In the genomic region with DNA sequence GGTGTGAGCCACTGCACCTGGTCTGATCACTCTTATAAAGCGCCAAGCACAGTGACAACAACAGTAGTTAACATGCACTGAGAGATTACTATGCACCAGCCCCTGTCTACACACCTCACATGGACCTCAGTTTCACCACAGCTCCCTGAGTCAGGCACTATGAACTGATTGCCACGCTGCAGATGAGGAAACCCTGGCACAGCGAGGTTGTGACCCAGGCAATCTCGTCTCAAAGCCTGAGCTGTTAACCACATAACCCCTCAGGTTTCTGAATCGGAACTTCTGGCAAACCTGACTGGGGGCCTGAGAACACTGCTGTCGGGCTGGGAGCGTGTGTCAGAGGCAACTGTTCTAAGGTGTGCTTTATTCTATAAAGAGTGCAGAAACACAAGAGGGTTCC, we compare ENCODE assay signal across 7 cellular contexts. TPM values are rescaled to one million over a fixed set of nuclear protein-coding genes. Genes with fewer than 3 reads are reported as not detected.
DNase-seq lines count a peak whose midpoint lies in the region; ATAC-seq and TF ChIP-seq lines count a peak whose summit lies in the region.

No MANE protein-coding gene starts in this region.

- TF ChIP-seq CTCF in gastroesophageal sphincter (IDR thresholded peaks at IDR 0.05), result no peak

- no peaks in the 10 kb centered on the region for H3K9me3 ChIP-seq in SK-N-MC (ENCODE audit: low read depth, low read length)
- no peaks in the 10 kb centered on the region for H3K9me3 ChIP-seq in gastroesophageal sphincter

- no peak for TF ChIP-seq POLR2A in gastroesophageal sphincter (IDR thresholded peaks at IDR 0.05)

- H3K27me3 ChIP-seq in gastroesophageal sphincter, result no peaks in the 10 kb centered on the region

- H3K9ac ChIP-seq in SK-N-MC (ENCODE audit: insufficient read length), result no peak overlapping the region

- DNase-seq in SK-N-MC (ENCODE audit: low read depth, low spot score) (no peak), occipital lobe (lab: John Stamatoyannopoulos, UW) (no peak), NCI-H446 (lab: John Stamatoyannopoulos, UW) (no peak), NCI-H187 (lab: John Stamatoyannopoulos, UW) (no peak)
- DNase-seq in activated T-helper 1 cell treated with anti-CD3 and anti-CD28 coated beads, Interleukin-12 subunit alpha, Interleukin-12 subunit beta, Interleukin-2, Interleukin-4 antibody, amounts not matched to agents 30 ng/mL and 10 ng/mL and 1 ng/mL, durations not matched to agents 14 hours and 24 hours and 36 hours (ENCODE audit: low spot score), result peak; percentile 19
- peak; percentile 8 to 12 for DNase-seq in stimulated activated CD8-positive, alpha-beta memory T cell treated with anti-CD3 and anti-CD28 coated beads, Interleukin-7, amount 100 ng/mL, for 1 hour (ENCODE audit: low read depth in 2 of 2)

- no peak overlapping the region for H3K4me3 Mint-ChIP-seq in activated T-helper 1 cell treated with anti-CD3 and anti-CD28 coated beads, Interleukin-12 subunit alpha, Interleukin-12 subunit beta, Interleukin-2, Interleukin-4 antibody, amounts not matched to agents 30 ng/mL and 10 ng/mL and 1 ng/mL, durations not matched to agents 14 hours and 24 hours and 36 hours

- peaks cover 3% of the 10 kb centered on the region for H3K27me3 Mint-ChIP-seq in activated T-helper 1 cell treated with anti-CD3 and anti-CD28 coated beads, Interleukin-12 subunit alpha, Interleukin-12 subunit beta, Interleukin-2, Interleukin-4 antibody, amounts not matched to agents 30 ng/mL and 10 ng/mL and 1 ng/mL, durations not matched to agents 14 hours and 24 hours and 36 hours (ENCODE audit: insufficient read depth)

- H3K36me3 ChIP-seq in SK-N-MC (ENCODE audit: insufficient read depth, low read length) (peaks cover 4% of the 10 kb centered on the region; the same call in 1 of the 2 replicates), gastroesophageal sphincter (peaks cover 0 to 13% of the 10 kb centered on the region in 2 donors)

- H3K27ac Mint-ChIP-seq in activated T-helper 1 cell treated with anti-CD3 and anti-CD28 coated beads, Interleukin-12 subunit alpha, Interleukin-12 subunit beta, Interleukin-2, Interleukin-4 antibody, amounts not matched to agents 30 ng/mL and 10 ng/mL and 1 ng/mL, durations not matched to agents 14 hours and 24 hours and 36 hours, result no peak overlapping the region

- 0 to 100% methylated on average over 1 of the region's 7 CpGs for whole genome bisulfite sequencing in gastroesophageal sphincter (ENCODE audit: low coverage in 1 of 2), 2 donors

- TF ChIP-seq EP300 in gastroesophageal sphincter (IDR thresholded peaks at IDR 0.05), result no peak

- intact Hi-C loops in activated T-helper 1 cell treated with anti-CD3 and anti-CD28 coated beads, Interleukin-12 subunit alpha, Interleukin-12 subunit beta, Interleukin-2, Interleukin-4 antibody, amounts not matched to agents 30 ng/mL and 10 ng/mL and 1 ng/mL, durations not matched to agents 14 hours and 24 hours and 36 hours (cut with micrococcal nuclease), result no loop called here

- ATAC-seq in gastroesophageal sphincter, result no peak

- H3K4me1 ChIP-seq in gastroesophageal sphincter, result peaks cover 6 to 75% (median 45%) of the 10 kb centered on the region in 3 donors

- H3K27ac ChIP-seq in SK-N-MC, result 0 out of 2 replicates have a peak overlapping the region, but pooled peaks have one; percentile 7
- H3K27ac ChIP-seq in gastroesophageal sphincter, result peak overlapping the region in 3 of 4 donors; percentile 63 to 78 (median 74)

- H3K9me3 Mint-ChIP-seq in activated T-helper 1 cell treated with anti-CD3 and anti-CD28 coated beads, Interleukin-12 subunit alpha, Interleukin-12 subunit beta, Interleukin-2, Interleukin-4 antibody, amounts not matched to agents 30 ng/mL and 10 ng/mL and 1 ng/mL, durations not matched to agents 14 hours and 24 hours and 36 hours, result no peaks in the 10 kb centered on the region

- H3K4me3 ChIP-seq in SK-N-MC, result no peak overlapping the region
- H3K4me3 ChIP-seq in gastroesophageal sphincter, result no peak overlapping the region

- peaks cover 28% of the 10 kb centered on the region for H3K4me1 Mint-ChIP-seq in activated T-helper 1 cell treated with anti-CD3 and anti-CD28 coated beads, Interleukin-12 subunit alpha, Interleukin-12 subunit beta, Interleukin-2, Interleukin-4 antibody, amounts not matched to agents 30 ng/mL and 10 ng/mL and 1 ng/mL, durations not matched to agents 14 hours and 24 hours and 36 hours (ENCODE audit: low read depth)

- H3K36me3 Mint-ChIP-seq in activated T-helper 1 cell treated with anti-CD3 and anti-CD28 coated beads, Interleukin-12 subunit alpha, Interleukin-12 subunit beta, Interleukin-2, Interleukin-4 antibody, amounts not matched to agents 30 ng/mL and 10 ng/mL and 1 ng/mL, durations not matched to agents 14 hours and 24 hours and 36 hours (ENCODE audit: low read depth), result peaks cover 4% of the 10 kb centered on the region

RNA-seq across cellular contexts. Expression of a gene that starts 38.1 kb away (rescaled TPM):
- 39.1 and 39.5 TPM in 2 replicates for total RNA-seq in activated T-helper 1 cell treated with anti-CD3 and anti-CD28 coated beads, Interleukin-12 subunit alpha, Interleukin-12 subunit beta, Interleukin-2, Interleukin-4 antibody, amounts not matched to agents 30 ng/mL and 10 ng/mL and 1 ng/mL, durations not matched to agents 14 hours and 24 hours and 36 hours
- total RNA-seq in gastroesophageal sphincter, result 10 to 100 TPM in 3 of 4 donors, 1 to 10 TPM in 1; 6.5 to 32.0 (median 26.3) TPM
- total RNA-seq in occipital lobe, result 157 TPM

Comparison
In these comparisons a context has a peak if more than half of its experiments do, and no peak if none do; other contexts are left out.
1. DNase-seq: peak in activated T-helper 1 cell treated with anti-CD3 and anti-CD28 coated beads, Interleukin-12 subunit alpha, Interleukin-12 subunit beta, Interleukin-2, Interleukin-4 antibody, amounts not matched to agents 30 ng/mL and 10 ng/mL and 1 ng/mL, durations not matched to agents 14 hours and 24 hours and 36 hours (single experiment) and stimulated activated CD8-positive, alpha-beta memory T cell treated with anti-CD3 and anti-CD28 coated beads, Interleukin-7, amount 100 ng/mL, for 1 hour (2 of 2); none in SK-N-MC (single experiment), occipital lobe (single experiment), NCI-H446 (0 of 2) and NCI-H187 (0 of 2).